8 cellular contexts compared by ENCODE assay signal in the genomic region with DNA sequence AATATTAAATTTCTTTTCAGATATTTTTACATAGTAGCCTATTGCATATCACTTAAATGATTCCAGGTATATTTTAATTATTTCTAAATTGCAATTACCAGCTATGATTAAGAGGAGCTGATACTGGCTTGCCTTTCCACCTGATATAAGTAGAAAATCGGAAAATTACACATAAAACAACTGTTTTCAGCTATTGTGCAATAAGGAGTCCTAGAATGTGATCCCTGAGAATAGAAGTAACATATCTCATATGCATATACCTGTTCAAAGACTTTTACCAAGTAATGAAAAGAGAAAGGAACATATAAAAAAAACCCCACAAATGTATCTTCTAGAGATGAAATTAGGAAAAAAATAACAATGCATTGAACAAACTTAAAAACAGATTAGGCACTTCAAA.
"Had no signal": no experiment of that assay in that cellular context is flagged by ENCODE, and none has a peak within 500 bp of the region (broad histone marks: within the 10 kb centered on the region; RNA-seq: fewer than 3 reads in every experiment).

No MANE protein-coding gene starts in this region.

- H3K4me1 ChIP-seq: HAP-1 had no signal

- DNase-seq: H7, HFFc6, KG1 had no signal

- FAIRE-seq: K562 had no signal

- H3K4me3 ChIP-seq: GM23338, HAP-1, K562 had no signal

- H2AFZ ChIP-seq: GM23338 had no signal

- H3K36me3 ChIP-seq: HAP-1 had no signal

- H3K27ac ChIP-seq: HL-60 had no signal

- H3K4me2 ChIP-seq: GM23338 had no signal

- H3K9me3 ChIP-seq: HAP-1 had no signal

- ATAC-seq: GM23338, HCT116, K562 had no signal
